In genomic region chr14:75905505-75905904, GRCh38 we compare ENCODE assay signal across 1 cellular context.
TF ChIP-seq lines count a peak whose summit lies in the region.

No MANE protein-coding gene starts in this region.

TF ChIP-seq in endothelial cell of umbilical vein, 7 proteins besides CTCF, POLR2A, EP300 and RAD21 (continued from another document):
- TF ChIP-seq EZH2 (IDR thresholded peaks at IDR 0.05; ENCODE audit: borderline replicate concordance, low read depth, low read length, severe bottlenecking) (no peak), FOS (IDR thresholded peaks at IDR 0.05; ENCODE audit: borderline replicate concordance, insufficient read depth, low read length) (no peak)
